In the genomic region with DNA sequence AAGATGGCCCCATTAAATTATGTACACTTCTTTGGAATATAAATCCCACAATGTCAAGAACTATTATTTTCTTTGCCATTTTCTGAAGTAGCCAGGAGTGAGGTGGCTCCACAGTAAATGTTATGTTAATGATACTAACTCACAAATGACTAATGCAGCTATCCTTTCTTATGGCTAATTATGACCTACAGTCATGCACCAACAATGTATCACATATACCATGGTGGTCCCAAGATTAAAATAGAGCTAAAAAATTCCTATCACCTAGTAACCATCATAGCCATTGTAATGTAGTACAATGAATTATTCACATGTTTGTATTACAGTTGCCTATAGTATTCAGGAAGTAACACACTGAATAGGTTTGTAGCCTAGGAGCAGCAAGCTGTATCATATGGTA, we compare ENCODE assay signal across 19 cellular contexts.
"Had no signal": no experiment of that assay in that cellular context is flagged by ENCODE, and none has a peak within 500 bp of the region (broad histone marks: within the 10 kb centered on the region; RNA-seq: fewer than 3 reads in every experiment).

No MANE protein-coding gene starts in this region.

- H3K9me3 Mint-ChIP-seq: activated naive CD4-positive, alpha-beta T cell treated with anti-CD3 and anti-CD28 coated beads, Interleukin-2, amount 10 ng/mL, durations not matched to agents 7 days and 5 days; activated T-helper 2 cell treated with anti-CD3 and anti-CD28 coated beads, Interferon-gamma antibody, Interleukin-2, Interleukin-4, amounts not matched to agents 10 μg/mL and 5 μg/mL and 100 μg/mL, durations not matched to agents 14 hours and 24 hours and 36 hours; endodermal cell; memory B cell; nephron; stimulated activated naive B cell treated with anti-CD40 and anti-IgM and Interleukin-4, amounts not matched to agents 10 μg/mL and 1 μg/mL and 100 μg/mL, for 72 hours; T-cell; WTC11 had no signal

- H3K4me1 Mint-ChIP-seq: activated naive CD4-positive, alpha-beta T cell treated with anti-CD3 and anti-CD28 coated beads, Interleukin-2, amount 10 ng/mL, durations not matched to agents 7 days and 5 days; nephron had no signal

- H3K4me1 ChIP-seq: psoas muscle, suprapubic skin had no signal

- H3K9me3 ChIP-seq: body of pancreas, psoas muscle, suprapubic skin, upper lobe of left lung had no signal

- DNase-seq: activated CD4-positive, alpha-beta T cell treated with anti-CD3 and anti-CD28 coated beads for 48 hours; activated CD8-positive, alpha-beta memory T cell treated with anti-CD3 and anti-CD28 coated beads for 24 hours; activated naive CD4-positive, alpha-beta T cell treated with anti-CD3 and anti-CD28 coated beads, Interleukin-2, amount 10 ng/mL, durations not matched to agents 7 days and 5 days; activated T-cell treated with anti-CD3 and anti-CD28 coated beads for 4 hours; body of pancreas; endodermal cell; occipital lobe; psoas muscle; stimulated activated CD4-positive, alpha-beta T cell treated with anti-CD3 and anti-CD28 coated beads, Interleukin-2, amount 100 ng/mL, for 24 hours; stimulated activated naive B cell treated with anti-CD40 and anti-IgM and Interleukin-4, amounts not matched to agents 10 μg/mL and 1 μg/mL and 100 μg/mL, for 72 hours; T-cell had no signal

- ATAC-seq: body of pancreas; left lobe of liver; psoas muscle; sciatic nerve; stimulated activated naive B cell treated with anti-CD40 and anti-IgM and Interleukin-4, amounts not matched to agents 10 μg/mL and 1 μg/mL and 100 μg/mL, for 72 hours; T-cell; WTC11 had no signal

- H3K27ac Mint-ChIP-seq: activated naive CD4-positive, alpha-beta T cell treated with anti-CD3 and anti-CD28 coated beads, Interleukin-2, amount 10 ng/mL, durations not matched to agents 7 days and 5 days; activated T-helper 2 cell treated with anti-CD3 and anti-CD28 coated beads, Interferon-gamma antibody, Interleukin-2, Interleukin-4, amounts not matched to agents 10 μg/mL and 5 μg/mL and 100 μg/mL, durations not matched to agents 14 hours and 24 hours and 36 hours; endodermal cell; memory B cell; nephron; stimulated activated naive B cell treated with anti-CD40 and anti-IgM and Interleukin-4, amounts not matched to agents 10 μg/mL and 1 μg/mL and 100 μg/mL, for 72 hours; T-cell; WTC11 had no signal

- H3K4me3 Mint-ChIP-seq: activated naive CD4-positive, alpha-beta T cell treated with anti-CD3 and anti-CD28 coated beads, Interleukin-2, amount 10 ng/mL, durations not matched to agents 7 days and 5 days; endodermal cell; memory B cell; nephron; stimulated activated naive B cell treated with anti-CD40 and anti-IgM and Interleukin-4, amounts not matched to agents 10 μg/mL and 1 μg/mL and 100 μg/mL, for 72 hours; T-cell; WTC11 had no signal

- H3K27ac ChIP-seq: body of pancreas, psoas muscle, suprapubic skin, upper lobe of left lung had no signal

- H3K27me3 ChIP-seq: body of pancreas, suprapubic skin, upper lobe of left lung had no signal

- H3K4me3 ChIP-seq: body of pancreas, psoas muscle, suprapubic skin, upper lobe of left lung had no signal

- H3K27me3 Mint-ChIP-seq: activated naive CD4-positive, alpha-beta T cell treated with anti-CD3 and anti-CD28 coated beads, Interleukin-2, amount 10 ng/mL, durations not matched to agents 7 days and 5 days; memory B cell; stimulated activated naive B cell treated with anti-CD40 and anti-IgM and Interleukin-4, amounts not matched to agents 10 μg/mL and 1 μg/mL and 100 μg/mL, for 72 hours; T-cell had no signal
